ENCODE assay signal across 8 cellular contexts in genomic region chr16:87860553-87861299, GRCh38.
A peak's percentile ranks its signal among the peaks of the same experiment; 100 is the strongest.
DNase-seq lines count a peak whose midpoint lies in the region; ATAC-seq and TF ChIP-seq lines count a peak whose summit lies in the region.

No MANE protein-coding gene starts in this region.

- H3K27ac ChIP-seq in brain microvascular endothelial cell: peak overlapping the region; percentile 51

- H3K9me3 Mint-ChIP-seq in nephron: no peaks in the 10 kb centered on the region

- peaks cover 65% of the 10 kb centered on the region for H3K36me3 ChIP-seq in brain microvascular endothelial cell (replicated peaks)

- in situ Hi-C loops in brain microvascular endothelial cell (cut with HindIII; ENCODE audit: low pct_ligation_motif_present, low sequenced_read_pairs): no loop called here

- peak overlapping the region; percentile 65 to 93 (median 67) for H3K27ac Mint-ChIP-seq in nephron

- DNase-seq in EH (ENCODE audit: low read depth) (peak; percentile 88), NCI-H2171 (lab: John Stamatoyannopoulos, UW) (peak; percentile 58), brain microvascular endothelial cell (peak; percentile 80), NCI-H2196 treated with DMSO at 0.1 percent for 48 hours (lab: John Stamatoyannopoulos, UW; ENCODE audit: unreplicated experiment) (no peak), AG08396 (ENCODE audit: low spot score) (no peak)

- peak overlapping the region; percentile 8 to 69 (median 20) for H3K4me3 Mint-ChIP-seq in nephron

- no peak for ATAC-seq in HG03457 (IDR thresholded peaks at IDR 0.05; ENCODE audit: unreplicated experiment)
- no peak for ATAC-seq in GM21717 (IDR thresholded peaks at IDR 0.05; ENCODE audit: unreplicated experiment)

- TF ChIP-seq CTCF in brain microvascular endothelial cell (IDR thresholded peaks at IDR 0.05; ENCODE audit: low read depth, low read length, missing control alignments) (no peak), nephron (IDR thresholded peaks at IDR 0.05; ENCODE audit: unreplicated experiment in 3 of 3) (no peak)

- peaks cover 45% of the 10 kb centered on the region for H3K4me1 Mint-ChIP-seq in nephron

- no peaks in the 10 kb centered on the region for H3K27me3 ChIP-seq in brain microvascular endothelial cell (replicated peaks)

- no peak overlapping the region for H3K4me3 ChIP-seq in brain microvascular endothelial cell (ENCODE audit: low read depth, low read length)

- H3K36me3 Mint-ChIP-seq in nephron (ENCODE audit: low read depth): no peaks in the 10 kb centered on the region

- peaks cover 10% of the 10 kb centered on the region for H3K27me3 Mint-ChIP-seq in nephron (ENCODE audit: low read depth)

Comparison
In these comparisons a context has a peak if more than half of its experiments do, and no peak if none do; other contexts are left out.
1. DNase-seq: peak in EH (single experiment), NCI-H2171 (single experiment) and brain microvascular endothelial cell (single experiment); none in NCI-H2196 treated with DMSO at 0.1 percent for 48 hours (single experiment) and AG08396 (single experiment).